ENCODE assay signal across 7 cellular contexts in genomic region chr12:95998611-95999300, GRCh38. TPM values are rescaled to one million over a fixed set of nuclear protein-coding genes. Genes with fewer than 3 reads are reported as not detected.
DNase-seq lines count a peak whose midpoint lies in the region; ATAC-seq, FAIRE-seq and TF ChIP-seq lines count a peak whose summit lies in the region.

No MANE protein-coding gene starts in this region.

- no peak for FAIRE-seq in RCC 7860 (lab: Jason Lieb, UNC)

- in situ Hi-C loops in KBM-7 (cut with MboI; ENCODE audit: low pct_unique_long_range_greater_than_20kb, low sequenced_read_pairs) = no loop called here

- intact Hi-C loops in Right ventricle myocardium superior (cut with DNase I) = loop anchor here (5.0 to 10.0 kb wide), 2 partner anchors 81 to 174 kb away; no protein-coding TSS in a partner anchor

- ATAC-seq in GM21786 (IDR thresholded peaks at IDR 0.05; ENCODE audit: unreplicated experiment) = peak; percentile 97
- peak; percentile 90 for ATAC-seq in Right ventricle myocardium superior (ENCODE audit: poor library complexity)

- DNase-seq in GM12864 (ENCODE audit: low read depth) (peak; percentile 50), KBM-7 (peak; percentile 80), RCC 7860 (ENCODE audit: low spot score) (peak; percentile 31), Right ventricle myocardium superior (no peak), renal cortical epithelial cell (ENCODE audit: low read depth) (peak; percentile 69)
- peak; percentile 35 for DNase-seq in activated naive CD4-positive, alpha-beta T cell treated with anti-CD3 and anti-CD28 coated beads, Interleukin-2, amount 50 U/mL, for 16 hours

- H3K4me3 ChIP-seq in GM12864 (ENCODE audit: low read depth, low read length) = no peak overlapping the region

- TF ChIP-seq CTCF in GM12864 (IDR thresholded peaks at IDR 0.05; ENCODE audit: low read depth, low read length, missing control alignments) = peak; percentile 64

RNA-seq across cellular contexts. Expression of gene HAL, which starts 2.6 kb away (rescaled TPM):
- total RNA-seq in Right ventricle myocardium superior = 0.16 TPM
- 0.10 TPM in 1 of 2 replicates, not detected in the other for total RNA-seq in renal cortical epithelial cell

RNA-seq across cellular contexts. Expression of gene LTA4H, which starts 36.6 kb away (rescaled TPM):
- total RNA-seq in Right ventricle myocardium superior (36.6 TPM), renal cortical epithelial cell (92.9 and 112 TPM in 2 replicates)

RNA-seq across cellular contexts. Expression of gene AMDHD1, which starts 55.6 kb away (rescaled TPM):
- 1.0 TPM for total RNA-seq in Right ventricle myocardium superior
- 0.17 and 0.45 TPM in 2 replicates for total RNA-seq in renal cortical epithelial cell

RNA-seq across cellular contexts. Expression of gene CCDC38, which starts 56.3 kb away (rescaled TPM):
- total RNA-seq in Right ventricle myocardium superior (0.08 TPM), renal cortical epithelial cell (0.10 TPM in 1 of 2 replicates, not detected in the other)
